8 cellular contexts compared by ENCODE assay signal in the genomic region with DNA sequence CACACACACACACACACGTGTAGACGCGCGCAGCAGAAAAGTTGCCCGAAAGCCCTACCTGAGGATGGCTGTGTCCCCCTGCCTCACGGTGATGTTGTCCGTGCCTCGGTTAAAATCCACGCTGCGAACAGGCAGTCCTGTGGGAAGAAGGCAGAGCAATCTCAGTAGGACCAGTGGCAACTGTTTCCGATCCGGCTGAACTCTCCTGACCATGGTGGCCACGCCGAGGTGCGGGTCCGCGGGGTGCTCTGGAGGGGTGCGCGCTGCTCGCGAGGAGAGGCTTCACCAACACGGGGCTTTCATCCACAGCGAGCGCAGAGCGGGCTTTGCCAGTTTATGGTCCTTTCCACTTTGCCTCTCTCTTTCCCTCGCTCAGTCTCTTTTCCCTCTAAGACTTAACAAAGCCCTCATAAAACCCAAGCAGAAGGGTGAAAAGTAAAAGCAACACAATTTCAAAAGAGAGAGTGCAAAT. TPM values are rescaled to one million over a fixed set of nuclear protein-coding genes. Genes with fewer than 3 reads are reported as not detected.
A peak's percentile ranks its signal among the peaks of the same experiment; 100 is the strongest.
DNase-seq lines count a peak whose midpoint lies in the region; ATAC-seq and TF ChIP-seq lines count a peak whose summit lies in the region.

No MANE protein-coding gene starts in this region.

- CTCF ChIA-PET in Panc1 (lab: Charles Lee) = no interaction called here

- H3K4me1 ChIP-seq in Panc1 (ENCODE audit: control insufficient read depth, insufficient read depth, low read length) = no peaks in the 10 kb centered on the region

- TF ChIP-seq CTCF in Panc1 (IDR thresholded peaks at IDR 0.05) = no peak
- no peak for TF ChIP-seq CTCF in omental fat pad (IDR thresholded peaks at IDR 0.05)

- peak overlapping the region; percentile 39 to 40 for H3K4me3 ChIP-seq in Panc1 (ENCODE audit: low read depth in 2 of 2, low read length in 2 of 2)

- intact Hi-C loops in Panc1 (cut with micrococcal nuclease; ENCODE audit: unreplicated experiment) = no loop called here
- intact Hi-C loops in head of caudate nucleus (cut with DNase I) = loop anchor here (5.0 kb wide), 1 partner anchor 303 kb away; no protein-coding TSS in a partner anchor

- DNase-seq in AG20443 (ENCODE audit: low spot score) (peak; percentile 40), Panc1 (ENCODE audit: low read depth, low spot score) (no peak), head of caudate nucleus (peak in 40 of 42 donors; percentile 4 to 75 (median 46)), omental fat pad (ENCODE audit: low spot score) (no peak), GOT3 (lab: John Stamatoyannopoulos, UW) (no peak), kidney tubule cell (ENCODE audit: low spot score) (no peak)

- BruUV-seq in Panc1 (replicated peaks; lab: Mats Ljungman, UMichigan) = no TSS peak

- POLR2A ChIA-PET in Panc1 (lab: Charles Lee) = no interaction called here

- ATAC-seq in Panc1 (peak; percentile 71), omental fat pad (ENCODE audit: low FRiP score) (peak; percentile 60), HG02571 (IDR thresholded peaks at IDR 0.05; ENCODE audit: unreplicated experiment) (no peak), HG03025 (IDR thresholded peaks at IDR 0.05; ENCODE audit: low FRiP score, unreplicated experiment) (no peak)

- H3K27ac ChIP-seq in Panc1 (ENCODE audit: low read length) = peak overlapping the region; percentile 1; the same call in 1 of the 2 replicates

- H3K36me3 ChIP-seq in Panc1 (ENCODE audit: control insufficient read depth, insufficient read depth, low read length) = no peaks in the 10 kb centered on the region

- in situ Hi-C loops in Panc1 (cut with HindIII; ENCODE audit: low pct_unique_long_range_greater_than_20kb, low sequenced_read_pairs) = no loop called here

- no peaks in the 10 kb centered on the region for H3K9me3 ChIP-seq in Panc1 (ENCODE audit: control insufficient read depth, insufficient read depth, low read depth, low read length)

- 0 out of 2 replicates have a peak, but pooled peaks cover 3% of the 10 kb centered on the region for H3K27me3 ChIP-seq in Panc1 (ENCODE audit: control insufficient read depth, insufficient read depth, low read length)

RNA-seq across cellular contexts. Expression of a gene that starts 0.4 kb away (rescaled TPM):
- total RNA-seq in Panc1 (2021; ENCODE audit: unreplicated experiment) (3.1 TPM), omental fat pad (10 to 100 TPM in 1 of 4 donors, 1 to 10 TPM in 3; 1.9 to 19.7 (median 2.8) TPM)
- polyA plus RNA-seq in Panc1 (2012; ENCODE audit: insufficient read length) = 4.5 TPM

Comparison
In these comparisons a context has a peak if more than half of its experiments do, and no peak if none do; other contexts are left out.
1. DNase-seq: peak in AG20443 (single experiment) and head of caudate nucleus (40 of 42); none in Panc1 (single experiment), omental fat pad (single experiment), GOT3 (single experiment) and kidney tubule cell (single experiment).
2. ATAC-seq: peak in Panc1 (single experiment) and omental fat pad (single experiment); none in HG02571 (single experiment) and HG03025 (single experiment).